ENCODE assay signal across 7 cellular contexts in genomic region chr6:82101374-82102114, GRCh38.
DNase-seq lines count a peak whose midpoint lies in the region; FAIRE-seq and TF ChIP-seq lines count a peak whose summit lies in the region.
"Not testable (repeated sequence)": the region's sequence is repeated elsewhere in the genome, so short reads cannot be mapped to it uniquely, and the experiment has no call there.

No MANE protein-coding gene starts in this region.

- not testable (repeated sequence) for H4K5ac ChIP-seq in H1 (ENCODE audit: insufficient read length, low read depth, low read length)

- TF ChIP-seq CTCF in RWPE1 (conservative IDR thresholded peaks at IDR 0.05; ENCODE audit: low read depth); H1 (IDR thresholded peaks at IDR 0.05; ENCODE audit: control extremely low read depth in 1 of 3, insufficient read depth in 1 of 3, low read depth in 1 of 3, low read length in 3 of 3); keratinocyte (optimal IDR thresholded peaks at IDR 0.05 in 1 of 3, IDR thresholded peaks at IDR 0.05 in 1 of 3, conservative IDR thresholded peaks at IDR 0.05 in 1 of 3; ENCODE audit: extremely low read depth in 1 of 3, insufficient read depth in 2 of 3, low read length in 3 of 3); neural crest cell (conservative IDR thresholded peaks at IDR 0.05): not testable (repeated sequence)

- not testable (repeated sequence) for TF ChIP-seq RAD21 in H1 (IDR thresholded peaks at IDR 0.05 in 1 of 2, conservative IDR thresholded peaks at IDR 0.05 in 1 of 2; ENCODE audit: low read depth in 2 of 2, low read length in 2 of 2)

- not testable (repeated sequence) for TF ChIP-seq EP300 in H1 (IDR thresholded peaks at IDR 0.05; ENCODE audit: borderline replicate concordance in 1 of 2, low read depth in 2 of 2, low read length in 2 of 2)

- POLR2A ChIA-PET in RWPE1 (lab: Yijun Ruan, JAX; ENCODE audit: low non-redundant PET); H1 (lab: Charles Lee; ENCODE audit: partially characterized antibody): not testable (repeated sequence)

- not testable (repeated sequence) for H3K9me3 Mint-ChIP-seq in neural crest cell

- not testable (repeated sequence) for H4K91ac ChIP-seq in H1 (replicated peaks; ENCODE audit: insufficient read length, low read length)

- not testable (repeated sequence) for H2BK5ac ChIP-seq in H1 (ENCODE audit: low read depth, low read length)

- H3K9me1 ChIP-seq in keratinocyte (ENCODE audit: control insufficient read depth, extremely low read depth, insufficient read depth, low read length) = not testable (repeated sequence)

- H4K8ac ChIP-seq in H1 (ENCODE audit: extremely low read depth, insufficient read depth, low read length) = peak overlapping the region; percentile 51; the same call in 1 of the 2 replicates

- not testable (repeated sequence) for H2AFZ ChIP-seq in H1 (ENCODE audit: low read length); keratinocyte (ENCODE audit: control insufficient read depth, low read length)

- not testable (repeated sequence) for H3K36me3 ChIP-seq in ES-I3 (ENCODE audit: insufficient read depth, low read length); H1 (ENCODE audit: control insufficient read depth in 2 of 4, insufficient read depth in 4 of 4, low read length in 3 of 4); keratinocyte (ENCODE audit: control insufficient read depth in 2 of 2, extremely low read depth in 1 of 2, insufficient read depth in 2 of 2, low read length in 2 of 2)

- H2AK5ac ChIP-seq in H1 (ENCODE audit: low read depth, low read length) = not testable (repeated sequence)

- H3K18ac ChIP-seq in H1 (ENCODE audit: extremely low read depth, low read length) = not testable (repeated sequence)

- peak overlapping the region; percentile 44 to 51; a peak in 3 of 4 replicates for H3K4me2 ChIP-seq in H1 (ENCODE audit: insufficient read depth in 1 of 2, low read depth in 2 of 2, low read length in 2 of 2)
- H3K4me2 ChIP-seq in keratinocyte (ENCODE audit: control insufficient read depth, extremely low read depth, insufficient read depth, low read depth, low read length) = not testable (repeated sequence)

- H3K27me3 ChIP-seq in H1 (replicated peaks in 1 of 4; ENCODE audit: control insufficient read depth in 3 of 4, extremely low read depth in 1 of 4, insufficient read depth in 3 of 4, low read length in 3 of 4); keratinocyte (ENCODE audit: control insufficient read depth, extremely low read depth, insufficient read depth, low read length): not testable (repeated sequence)

- not testable (repeated sequence) for H3K14ac ChIP-seq in H1 (ENCODE audit: insufficient read length)

- H3K9ac ChIP-seq in ES-I3 (ENCODE audit: low read depth, low read length) = peak overlapping the region; percentile 70
- H3K9ac ChIP-seq in H1 (replicated peaks in 1 of 4; ENCODE audit: extremely low read depth in 1 of 4, low read depth in 3 of 4, low read length in 3 of 4) = peak overlapping the region in 2 of 4 experiments; percentile 50 to 51; a peak in 3 of 7 replicates
- H3K9ac ChIP-seq in keratinocyte (ENCODE audit: control insufficient read depth, extremely low read depth, insufficient read depth, low read length) = peak overlapping the region; percentile 9

- 78% methylated on average over 20 of the region's 23 CpGs; no CpG with 5 or more reads in 1 of the 2 experiments for WGBS in H1 (ENCODE audit: extremely low coverage in 1 of 2, insufficient coverage in 1 of 2, insufficient read length in 1 of 2, insufficient replicate concordance in 2 of 2, low coverage in 1 of 2, low lambda C conversion rate in 2 of 2, missing lambda C conversion rate in 1 of 2), 2 experiments

- not testable (repeated sequence) for H3K9me3 ChIP-seq in ES-I3 (ENCODE audit: control insufficient read depth, insufficient read depth, low read length); H1 (ENCODE audit: insufficient read depth in 2 of 2, low read depth in 1 of 2, low read length in 1 of 2); keratinocyte (ENCODE audit: control insufficient read depth, low read depth, low read length)

- not testable (repeated sequence) for H3K23ac ChIP-seq in H1 (ENCODE audit: insufficient read length)

- H3K27ac Mint-ChIP-seq in neural crest cell (ENCODE audit: unreplicated experiment) = peak overlapping the region; percentile 95

- H2BK20ac ChIP-seq in H1 (ENCODE audit: low read length) = not testable (repeated sequence)

- H4K20me1 ChIP-seq in H1 (replicated peaks in 1 of 2; ENCODE audit: control insufficient read depth in 1 of 2, insufficient read depth in 2 of 2, low read length in 2 of 2); keratinocyte (ENCODE audit: control insufficient read depth, extremely low read depth, insufficient read depth, low read length): not testable (repeated sequence)

- not testable (repeated sequence) for H3K79me2 ChIP-seq in H1 (ENCODE audit: control insufficient read depth in 1 of 2, insufficient read depth in 2 of 2, low read length in 2 of 2); keratinocyte (ENCODE audit: control insufficient read depth, insufficient read depth, low read length)

- DNase-seq in HT-29 (ENCODE audit: low spot score) = peak; percentile 18
- DNase-seq in NCI-H2171 treated with DMSO at 0.1 percent for 48 hours (lab: John Stamatoyannopoulos, UW) = peak; percentile 41
- not testable (repeated sequence) for DNase-seq in RWPE1 (ENCODE audit: low spot score); keratinocyte (ENCODE audit: low read depth, low spot score); neural crest cell (ENCODE audit: low read depth, low spot score)
- peak in 1 of 2 experiments; percentile 68 for DNase-seq in H1 (ENCODE audit: low read depth in 1 of 2, low spot score in 2 of 2)

- H3K4me3 ChIP-seq in H1 (ENCODE audit: extremely low read depth in 1 of 4, insufficient read depth in 2 of 4, low read depth in 3 of 4, low read length in 4 of 4) = peak overlapping the region in 2 of 4 experiments; percentile 35 to 37; a peak in 2 of 8 replicates
- peak overlapping the region in 1 of 3 experiments; percentile 10 for H3K4me3 ChIP-seq in keratinocyte (ENCODE audit: control insufficient read depth in 2 of 3, extremely low read depth in 1 of 3, insufficient read depth in 2 of 3, low read depth in 1 of 3, low read length in 3 of 3)

- CTCF ChIA-PET in RWPE1 (lab: Yijun Ruan, JAX); H1 (lab: Charles Lee; ENCODE audit: partially characterized antibody): not testable (repeated sequence)

- not testable (repeated sequence) for H2BK120ac ChIP-seq in H1 (replicated peaks; ENCODE audit: low read depth, low read length)

- H3K4me1 ChIP-seq in ES-I3 (ENCODE audit: insufficient read depth, low read length); H1 (replicated peaks in 1 of 4; ENCODE audit: control insufficient read depth in 3 of 4, insufficient read depth in 4 of 4, low read length in 3 of 4); keratinocyte (ENCODE audit: control insufficient read depth, extremely low read depth, insufficient read depth, low read length): not testable (repeated sequence)

- H3K36me3 Mint-ChIP-seq in neural crest cell (ENCODE audit: low read depth) = not testable (repeated sequence)

- not testable (repeated sequence) for FAIRE-seq in H1 (lab: Jason Lieb, UNC); keratinocyte (lab: Jason Lieb, UNC)

- H2BK12ac ChIP-seq in H1 (ENCODE audit: low read depth, low read length) = not testable (repeated sequence)

- H3K79me1 ChIP-seq in H1 (ENCODE audit: low read depth, low read length) = not testable (repeated sequence)

- not testable (repeated sequence) for H3K27me3 Mint-ChIP-seq in neural crest cell (ENCODE audit: low read depth)

- not testable (repeated sequence) for H3K4ac ChIP-seq in H1 (replicated peaks; ENCODE audit: insufficient read length, low read depth, low read length)

- not testable (repeated sequence) for TF ChIP-seq POLR2A in H1 (IDR thresholded peaks at IDR 0.05; ENCODE audit: control extremely low read depth in 1 of 2, low read depth in 2 of 2, low read length in 2 of 2)

- dilution Hi-C loops in keratinocyte (cut with MboI; ENCODE audit: extremely low pct_ligation_motif_present, low sequenced_read_pairs) = not testable (repeated sequence)

- H2BK15ac ChIP-seq in H1 (ENCODE audit: low read length) = not testable (repeated sequence)

- peak overlapping the region; percentile 85 for H3K27ac ChIP-seq in RWPE1
- not testable (repeated sequence) for H3K27ac ChIP-seq in H1 (ENCODE audit: low read depth, low read length); keratinocyte (ENCODE audit: control insufficient read depth, insufficient read depth, low read length)

- H3K4me3 Mint-ChIP-seq in neural crest cell = peak overlapping the region; percentile 83

- H3K56ac ChIP-seq in H1 (replicated peaks; ENCODE audit: insufficient read length, low read depth, low read length) = not testable (repeated sequence)

- H3K23me2 ChIP-seq in H1 (ENCODE audit: low read depth, low read length) = not testable (repeated sequence)

- H3K4me1 Mint-ChIP-seq in neural crest cell = not testable (repeated sequence)

TF ChIP-seq in H1, 55 proteins besides CTCF, POLR2A, EP300 and RAD21:
- TF ChIP-seq YY1 (IDR thresholded peaks at IDR 0.05; ENCODE audit: low read depth, low read length) = peak; percentile 36; the same call in 1 of the 2 replicates
- TF ChIP-seq RBBP5 (IDR thresholded peaks at IDR 0.05; ENCODE audit: borderline replicate concordance, low read depth, low read length) = peak; percentile 68; the same call in 1 of the 2 replicates
